Comparison of ENCODE assay signal across 8 cellular contexts in the genomic region with DNA sequence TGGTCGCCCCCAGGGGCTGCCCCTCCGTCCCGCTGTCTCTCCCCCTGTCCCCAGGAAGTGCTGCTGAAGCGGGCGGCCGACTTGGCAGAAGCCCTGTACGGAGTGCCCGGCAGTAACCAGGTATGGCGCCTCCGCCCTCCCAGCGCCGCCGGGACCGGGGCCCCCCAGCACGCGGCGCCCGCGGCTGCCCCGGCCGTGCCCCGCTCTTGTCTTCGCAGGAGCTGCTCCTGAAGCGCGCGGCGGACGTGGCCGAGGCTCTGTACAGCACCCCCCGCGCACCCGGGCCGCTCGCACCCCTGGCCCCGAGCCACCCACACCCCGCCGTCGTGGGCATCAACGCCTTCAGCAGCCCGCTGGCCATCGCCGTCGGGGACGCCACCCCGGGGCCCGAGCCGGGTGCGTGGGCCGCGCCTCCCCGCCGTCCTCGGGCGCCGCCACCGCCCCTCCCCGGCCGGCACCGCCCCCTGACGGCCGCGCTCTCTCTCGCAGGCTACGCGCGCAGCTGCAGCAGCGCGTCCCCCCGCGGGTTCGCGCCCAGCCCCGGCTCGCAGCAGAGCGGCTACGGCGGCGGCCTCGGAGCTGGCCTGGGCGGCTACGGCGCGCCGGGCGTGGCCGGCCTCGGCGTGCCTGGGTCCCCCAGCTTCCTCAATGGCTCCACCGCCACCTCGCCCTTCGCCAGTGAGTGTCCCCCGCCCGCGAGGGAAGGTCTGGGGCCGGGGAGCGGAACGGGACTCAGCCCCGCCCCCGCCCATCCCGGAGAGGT. TPM values are rescaled to one million over a fixed set of nuclear protein-coding genes. Genes with fewer than 3 reads are reported as not detected.
DNase-seq lines count a peak whose midpoint lies in the region; ATAC-seq and TF ChIP-seq lines count a peak whose summit lies in the region.

No MANE protein-coding gene starts in this region.

- DNase-seq in NCI-H1694 (lab: John Stamatoyannopoulos, UW), result peak; percentile 8
- DNase-seq in NCI-H1694 treated with DMSO at 0.1 percent for 48 hours (lab: John Stamatoyannopoulos, UW), result no peak
- DNase-seq in T-helper 17 cell, result peak; percentile 43 to 54 (median 46)
- no peak for DNase-seq in mammary epithelial cell
- no peak for DNase-seq in mesenchymal stem cell
- peak; percentile 54 to 56 for DNase-seq in thyroid gland
- DNase-seq in Ammon's horn (ENCODE audit: low spot score), result no peak

- no peak overlapping the region for H4K91ac ChIP-seq in mesenchymal stem cell (ENCODE audit: low read length)

- peaks cover 20% of the 10 kb centered on the region for H3K27me3 ChIP-seq in mammary epithelial cell (ENCODE audit: insufficient read depth, low read length)
- peaks cover 84 to 94% of the 10 kb centered on the region in 2 experiments for H3K27me3 ChIP-seq in mesenchymal stem cell (ENCODE audit: control insufficient read depth in 1 of 2, insufficient read depth in 1 of 2, low read length in 2 of 2)
- H3K27me3 ChIP-seq in thyroid gland, result no peaks in the 10 kb centered on the region

- dilution Hi-C loops in mammary epithelial cell (cut with HindIII; ENCODE audit: low sequenced_read_pairs), result no loop called here

- H3K27ac Mint-ChIP-seq in T-helper 17 cell, result no peak overlapping the region

- H2AFZ ChIP-seq in mammary epithelial cell (ENCODE audit: low read depth, low read length), result peak overlapping the region; percentile 36
- H2AFZ ChIP-seq in mesenchymal stem cell (ENCODE audit: low read depth, low read length), result peak overlapping the region; percentile 94

- no peak overlapping the region for H2BK15ac ChIP-seq in mesenchymal stem cell (ENCODE audit: low read depth, poor library complexity, severe bottlenecking)

- H4K8ac ChIP-seq in mesenchymal stem cell (ENCODE audit: low read length), result no peak overlapping the region

- ATAC-seq in T-helper 17 cell, result peak; percentile 78
- ATAC-seq in HG02938 (IDR thresholded peaks at IDR 0.05; ENCODE audit: unreplicated experiment), result no peak

- no CpG with 5 or more reads among the region's 100 CpGs for WGBS in mammary epithelial cell (ENCODE audit: low coverage, missing lambda C conversion rate)
- WGBS in mesenchymal stem cell, result 1% methylated on average over 64 of the region's 100 CpGs
- 20% methylated on average over 3 of the region's 100 CpGs; no CpG with 5 or more reads in 1 of the 2 donors for WGBS in thyroid gland, 2 donors

- H3K27ac ChIP-seq in mammary epithelial cell (ENCODE audit: insufficient read depth, low read depth, low read length), result no peak overlapping the region
- H3K27ac ChIP-seq in mesenchymal stem cell (ENCODE audit: low read length, poor library complexity, severe bottlenecking), result no peak overlapping the region
- peak overlapping the region in 1 of 3 donors; percentile 57 for H3K27ac ChIP-seq in thyroid gland

- no peaks in the 10 kb centered on the region for H3K79me1 ChIP-seq in mesenchymal stem cell (replicated peaks; ENCODE audit: low read length, poor library complexity, severe bottlenecking)

- no peak overlapping the region for H3K9ac ChIP-seq in mammary epithelial cell (ENCODE audit: insufficient read depth, low read length)
- H3K9ac ChIP-seq in mesenchymal stem cell (ENCODE audit: low read length), result no peak overlapping the region

- CTCF ChIA-PET in mammary epithelial cell (lab: Charles Lee; ENCODE audit: low non-redundant PET), result interaction anchor here (0.7 kb wide), 1 partner anchor 45 kb away, joined by 3 read pairs; no protein-coding TSS in a partner anchor

- H3K4me2 ChIP-seq in mammary epithelial cell (ENCODE audit: insufficient read depth, low read depth, low read length), result peak overlapping the region; percentile 76
- H3K4me2 ChIP-seq in mesenchymal stem cell (ENCODE audit: low read length, poor library complexity, severe bottlenecking), result peak overlapping the region; percentile 26

- no peak overlapping the region for H2BK5ac ChIP-seq in mesenchymal stem cell (ENCODE audit: low read depth, low read length, poor library complexity, severe bottlenecking)

- in situ Hi-C loops in mammary epithelial cell (cut with MboI; ENCODE audit: low sequenced_read_pairs in 2 of 2), result no loop called here

- H2AK5ac ChIP-seq in mesenchymal stem cell (ENCODE audit: low read length, severe bottlenecking), result no peak overlapping the region

- H2BK12ac ChIP-seq in mesenchymal stem cell (ENCODE audit: low read length in 2 of 2), result peak overlapping the region in 1 of 2 experiments; percentile 68

- BruUV-seq in mammary epithelial cell (replicated peaks; lab: Mats Ljungman, UMichigan), result no TSS peak

- H3K18ac ChIP-seq in mesenchymal stem cell (ENCODE audit: low read depth in 1 of 2, low read length in 2 of 2), result peak overlapping the region in 1 of 2 experiments; percentile 55

- intact Hi-C loops in mammary epithelial cell (cut with micrococcal nuclease) (no loop called here), thyroid gland (cut with DNase I) (loop anchor here (10.0 kb wide), 1 partner anchor 93 kb away; the partner anchor contains the start of genes PCED1A and VPS16)

- H3K4me1 ChIP-seq in mammary epithelial cell (ENCODE audit: insufficient read depth, low read length), result peaks cover 10% of the 10 kb centered on the region
- H3K4me1 ChIP-seq in mesenchymal stem cell (ENCODE audit: control insufficient read depth, insufficient read depth, low read depth, low read length), result peaks cover 25% of the 10 kb centered on the region
- peaks cover 31 to 40% of the 10 kb centered on the region in 2 donors for H3K4me1 ChIP-seq in thyroid gland

- peaks cover 30% of the 10 kb centered on the region for H3K4me1 Mint-ChIP-seq in T-helper 17 cell

- TF ChIP-seq POLR2A in thyroid gland (IDR thresholded peaks at IDR 0.05), result no peak

- H3K79me2 ChIP-seq in mammary epithelial cell (ENCODE audit: insufficient read depth, low read length), result no peaks in the 10 kb centered on the region

- peak overlapping the region in 1 of 2 experiments; percentile 96 for H3K23ac ChIP-seq in mesenchymal stem cell (ENCODE audit: low read length in 2 of 2)

- H2BK120ac ChIP-seq in mesenchymal stem cell (ENCODE audit: low read depth, low read length), result no peak overlapping the region

- H3K9me3 ChIP-seq in T-helper 17 cell (ENCODE audit: control insufficient read depth, low read length, poor library complexity, severe bottlenecking), result no peaks in the 10 kb centered on the region
- no peaks in the 10 kb centered on the region for H3K9me3 ChIP-seq in mammary epithelial cell (replicated peaks; ENCODE audit: insufficient read depth, low read length)
- H3K9me3 ChIP-seq in mesenchymal stem cell (ENCODE audit: control insufficient read depth, low read length), result no peaks in the 10 kb centered on the region
- no peaks in the 10 kb centered on the region for H3K9me3 ChIP-seq in thyroid gland

- no peaks in the 10 kb centered on the region for H4K20me1 ChIP-seq in mammary epithelial cell (ENCODE audit: insufficient read depth, low read length)

- no peak overlapping the region for H3K14ac ChIP-seq in mesenchymal stem cell (ENCODE audit: low read length in 2 of 2)

- no peak overlapping the region for H3K4ac ChIP-seq in mesenchymal stem cell (ENCODE audit: low read depth in 1 of 2, low read length in 2 of 2)

- H3K27me3 Mint-ChIP-seq in T-helper 17 cell, result peaks cover 16% of the 10 kb centered on the region

- H3K4me3 ChIP-seq in mammary epithelial cell (replicated peaks in 1 of 3; ENCODE audit: insufficient read depth in 1 of 3, low read depth in 2 of 3, low read length in 3 of 3) (peak overlapping the region in 2 of 3 experiments; percentile 22 to 37), mesenchymal stem cell (ENCODE audit: insufficient read depth in 1 of 2, low read depth in 1 of 2, low read length in 2 of 2) (peak overlapping the region; percentile 49 to 68), thyroid gland (replicated peaks in 1 of 3) (peak overlapping the region in 1 of 3 donors; percentile 36)

- H3K36me3 ChIP-seq in mammary epithelial cell (ENCODE audit: insufficient read depth, low read length) (no peaks in the 10 kb centered on the region), mesenchymal stem cell (ENCODE audit: control insufficient read depth in 1 of 2, insufficient read depth in 2 of 2, low read depth in 1 of 2, low read length in 2 of 2) (no peaks in the 10 kb centered on the region), thyroid gland (no peaks in the 10 kb centered on the region)

- H3K36me3 Mint-ChIP-seq in T-helper 17 cell (ENCODE audit: low read depth), result no peaks in the 10 kb centered on the region

- peak overlapping the region; percentile 89 for H3K4me3 Mint-ChIP-seq in T-helper 17 cell

- no peak for TF ChIP-seq CTCF in mammary epithelial cell (conservative IDR thresholded peaks at IDR 0.05 in 1 of 2, IDR thresholded peaks at IDR 0.05 in 1 of 2; ENCODE audit: extremely low read depth in 1 of 2, insufficient read depth in 1 of 2, low read depth in 1 of 2, low read length in 2 of 2)
- TF ChIP-seq CTCF in thyroid gland (IDR thresholded peaks at IDR 0.05), result peak in 3 of 6 experiments; percentile 25 to 31 (median 28)

RNA-seq across cellular contexts. Expression of gene CPXM1, which starts 48.4 kb away (rescaled TPM):
- total RNA-seq in T-helper 17 cell (under 1 TPM; 0.12 to 0.23 TPM), mammary epithelial cell (under 1 TPM in 1 of 2 donors, not detected in 1; under 0.01 TPM), thyroid gland (10 to 100 TPM in 3 of 4 donors, 1 to 10 TPM in 1; 1.3 to 38.5 (median 16.5) TPM)
- polyA plus RNA-seq in mammary epithelial cell, result not detected
- polyA minus RNA-seq in mammary epithelial cell, result not detected
- polyA plus RNA-seq in mesenchymal stem cell (2013, experiment 1 of 2), result 7.2 TPM
- polyA plus RNA-seq in mesenchymal stem cell (2013, experiment 2 of 2), result 7.2 TPM

RNA-seq across cellular contexts. Expression of gene EBF4, which starts 59.5 kb away (rescaled TPM):
- total RNA-seq in T-helper 17 cell (1 to 10 TPM; 2.0 to 2.3 TPM), mammary epithelial cell (under 1 TPM in 1 of 2 donors, not detected in 1; 0.17 TPM), thyroid gland (10 to 100 TPM; 24.2 to 55.8 (median 42.4) TPM)
- polyA plus RNA-seq in mammary epithelial cell, result not detected
- not detected for polyA minus RNA-seq in mammary epithelial cell
- polyA plus RNA-seq in mesenchymal stem cell (2013, experiment 1 of 2), result 2.1 TPM
- polyA plus RNA-seq in mesenchymal stem cell (2013, experiment 2 of 2), result 0.47 TPM

Comparison
In these comparisons a context has a peak if more than half of its experiments do, and no peak if none do; other contexts are left out.
1. DNase-seq: peak in NCI-H1694 (single experiment), T-helper 17 cell (3 of 3) and thyroid gland (2 of 2); none in NCI-H1694 treated with DMSO at 0.1 percent for 48 hours (single experiment), mammary epithelial cell (single experiment), mesenchymal stem cell (single experiment) and Ammon's horn (single experiment).
2. RNA of gene EBF4, which starts 59.5 kb away (total RNA-seq): 24.2 to 55.8 TPM in thyroid gland; 2.0 to 2.3 TPM in T-helper 17 cell and 0.17 TPM in mammary epithelial cell; every median in the first group is over 4 times any median in the second.